1 cellular context compared by ENCODE assay signal in genomic region chr20:56592211-56592610, GRCh38.
TF ChIP-seq lines count a peak whose summit lies in the region.

No MANE protein-coding gene starts in this region.

TF ChIP-seq in A549, 52 proteins besides CTCF, POLR2A, EP300 and RAD21 (continued from another document):
- TF ChIP-seq HES2 (IDR thresholded peaks at IDR 0.05) (no peak), TP53 (CRISPR knock-in tag; IDR thresholded peaks at IDR 0.05) (no peak), HEYL (CRISPR knock-in tag; IDR thresholded peaks at IDR 0.05) (no peak), ZNF302 (CRISPR knock-in tag; IDR thresholded peaks at IDR 0.05) (0 out of 2 replicates have a peak, but pooled peaks have one; percentile 8), NFE2L2 (conservative IDR thresholded peaks at IDR 0.05; ENCODE audit: low read length) (peak; percentile 89), EHF (CRISPR knock-in tag; IDR thresholded peaks at IDR 0.05) (no peak)
